Comparison of ENCODE assay signal across 18 cellular contexts in genomic region chr3:143037867-143038266, GRCh38. TPM values are rescaled to one million over a fixed set of nuclear protein-coding genes. Genes with fewer than 3 reads are reported as not detected.
DNase-seq lines count a peak whose midpoint lies in the region; ATAC-seq, FAIRE-seq and TF ChIP-seq lines count a peak whose summit lies in the region.
"Had no signal": no experiment of that assay in that cellular context is flagged by ENCODE, and none has a peak within 500 bp of the region (broad histone marks: within the 10 kb centered on the region; RNA-seq: fewer than 3 reads in every experiment).

No MANE protein-coding gene starts in this region.

- peaks cover 38 to 44% of the 10 kb centered on the region in 2 experiments for H3K36me3 ChIP-seq in HCT116 (ENCODE audit: control insufficient read depth in 1 of 2, insufficient read depth in 2 of 2, low read length in 2 of 2)

- intact Hi-C loops in HCT116 (cut with micrococcal nuclease), result no loop called here

- no peaks in the 10 kb centered on the region for H3K9me3 ChIP-seq in HCT116 (ENCODE audit: control insufficient read depth in 1 of 2, insufficient read depth in 1 of 2, low read depth in 1 of 2, low read length in 2 of 2)
- H3K9me3 ChIP-seq: left ventricle myocardium inferior had no signal

- H3K4me1 ChIP-seq in HCT116 (ENCODE audit: control insufficient read depth in 1 of 2, insufficient read depth in 2 of 2, low read length in 2 of 2), result no peaks in the 10 kb centered on the region

- peak; percentile 53; the same call in 1 of the 2 replicates for ATAC-seq in HCT116
- ATAC-seq: naive thymus-derived CD8-positive, alpha-beta T cell had no signal

- DNase-seq in HCT116 (ENCODE audit: low read depth, low spot score) (no peak), SK-MEL-5 (ENCODE audit: low read depth, low spot score) (peak; percentile 36), fibroblast of villous mesenchyme (ENCODE audit: low read depth) (no peak), HuH-7 (ENCODE audit: low spot score) (no peak), urothelium cell line (ENCODE audit: low spot score) (no peak), GM13976 (ENCODE audit: low spot score) (no peak)
- no peak for DNase-seq in activated CD4-positive, CD25-positive, alpha-beta regulatory T cell treated with anti-CD3 and anti-CD28 coated beads, Interleukin-2, amount 50 U/mL, for 72 hours
- DNase-seq: activated naive CD4-positive, alpha-beta T cell treated with anti-CD3 and anti-CD28 coated beads, Interleukin-2, amount 50 U/mL, for 16 hours; caudate nucleus; hypothalamus; left ventricle myocardium inferior; naive thymus-derived CD8-positive, alpha-beta T cell; NCI-H2227 treated with DMSO at 0.1 percent for 48 hours; substantia nigra had no signal

- H4K20me1 ChIP-seq in HCT116 (ENCODE audit: insufficient read depth), result peaks cover 14% of the 10 kb centered on the region

- H3K27ac ChIP-seq in C4-2B, result no peak overlapping the region
- H3K27ac ChIP-seq in HCT116 (ENCODE audit: low read depth, low read length), result no peak overlapping the region
- H3K27ac ChIP-seq: HL-60, left ventricle myocardium inferior had no signal

- BruUV-seq in HCT116 (replicated peaks; lab: Mats Ljungman, UMichigan), result no TSS peak

- FAIRE-seq in urothelium cell line (lab: Jason Lieb, UNC), result no peak
- FAIRE-seq: GM12892, GM19239 had no signal

- no peaks in the 10 kb centered on the region for H3K27me3 ChIP-seq in HCT116 (ENCODE audit: insufficient read depth, low read length)

- CTCF ChIA-PET in HCT116 (lab: Charles Lee), result interaction anchor here (1.3 kb wide), 1 partner anchor 24 kb away, joined by 3 read pairs; no protein-coding TSS in a partner anchor

- no peak for TF ChIP-seq RAD21 in HCT116 (IDR thresholded peaks at IDR 0.05; ENCODE audit: low read depth)

- TF ChIP-seq CTCF in C4-2B (conservative IDR thresholded peaks at IDR 0.05) (peak; percentile 41), HCT116 (IDR thresholded peaks at IDR 0.05 in 2 of 3, conservative IDR thresholded peaks at IDR 0.05 in 1 of 3; ENCODE audit: borderline replicate concordance in 1 of 3, insufficient read depth in 1 of 3, low read depth in 2 of 3, low read length in 2 of 3) (peak in 2 of 3 experiments; percentile 23 to 38; a peak in 2 of 6 replicates), fibroblast of villous mesenchyme (IDR thresholded peaks at IDR 0.05; ENCODE audit: insufficient read depth, low read depth, low read length) (peak; percentile 17), GM13976 (IDR thresholded peaks at IDR 0.05; ENCODE audit: borderline replicate concordance, control extremely low read depth, extremely low read depth, insufficient read depth, missing control alignments) (no peak)

- H3K9ac ChIP-seq in HCT116 (ENCODE audit: low read length), result no peak overlapping the region

- peaks cover 40% of the 10 kb centered on the region for H3K79me2 ChIP-seq in HCT116 (ENCODE audit: insufficient read depth, low read length)

- H2AFZ ChIP-seq in HCT116 (ENCODE audit: low read depth, low read length, poor library complexity, severe bottlenecking), result no peak overlapping the region

- H3K9me2 ChIP-seq in HCT116 (ENCODE audit: insufficient read depth), result no peaks in the 10 kb centered on the region

- RAD21 ChIA-PET in HCT116 (lab: Charles Lee; ENCODE audit: low non-redundant PET in 1 of 2, low total read pairs in 2 of 2, uncharacterized antibody in 2 of 2, unreplicated experiment in 2 of 2), result no interaction called here

- no peak for TF ChIP-seq POLR2A in HCT116 (IDR thresholded peaks at IDR 0.05; ENCODE audit: borderline replicate concordance, extremely low read depth, insufficient read depth, insufficient read length)

- in situ Hi-C loops in SK-MEL-5 (cut with HindIII; ENCODE audit: low pct_unique_long_range_greater_than_20kb, low sequenced_read_pairs), result no loop called here
- in situ Hi-C loops in GM13976 (cut with MboI; ENCODE audit: low sequenced_read_pairs, unreplicated experiment), result no loop called here

- H3K4me2 ChIP-seq in HCT116 (ENCODE audit: low read length), result no peak overlapping the region

- POLR2A ChIA-PET in HCT116 (lab: Charles Lee), result no interaction called here

- H3K4me3 ChIP-seq in HCT116 (replicated peaks in 1 of 2; ENCODE audit: low read depth in 1 of 2, low read length in 2 of 2), result no peak overlapping the region
- no peak overlapping the region for H3K4me3 ChIP-seq in fibroblast of villous mesenchyme (ENCODE audit: low read depth, low read length)
- H3K4me3 ChIP-seq: left ventricle myocardium inferior had no signal

TF ChIP-seq in HCT116, 20 proteins besides CTCF, POLR2A, EP300 and RAD21:
- no peak for TF ChIP-seq JUND (IDR thresholded peaks at IDR 0.05)
- TF ChIP-seq EGR1 (IDR thresholded peaks at IDR 0.05; ENCODE audit: low read depth), result no peak
- TF ChIP-seq, protein P1, sequence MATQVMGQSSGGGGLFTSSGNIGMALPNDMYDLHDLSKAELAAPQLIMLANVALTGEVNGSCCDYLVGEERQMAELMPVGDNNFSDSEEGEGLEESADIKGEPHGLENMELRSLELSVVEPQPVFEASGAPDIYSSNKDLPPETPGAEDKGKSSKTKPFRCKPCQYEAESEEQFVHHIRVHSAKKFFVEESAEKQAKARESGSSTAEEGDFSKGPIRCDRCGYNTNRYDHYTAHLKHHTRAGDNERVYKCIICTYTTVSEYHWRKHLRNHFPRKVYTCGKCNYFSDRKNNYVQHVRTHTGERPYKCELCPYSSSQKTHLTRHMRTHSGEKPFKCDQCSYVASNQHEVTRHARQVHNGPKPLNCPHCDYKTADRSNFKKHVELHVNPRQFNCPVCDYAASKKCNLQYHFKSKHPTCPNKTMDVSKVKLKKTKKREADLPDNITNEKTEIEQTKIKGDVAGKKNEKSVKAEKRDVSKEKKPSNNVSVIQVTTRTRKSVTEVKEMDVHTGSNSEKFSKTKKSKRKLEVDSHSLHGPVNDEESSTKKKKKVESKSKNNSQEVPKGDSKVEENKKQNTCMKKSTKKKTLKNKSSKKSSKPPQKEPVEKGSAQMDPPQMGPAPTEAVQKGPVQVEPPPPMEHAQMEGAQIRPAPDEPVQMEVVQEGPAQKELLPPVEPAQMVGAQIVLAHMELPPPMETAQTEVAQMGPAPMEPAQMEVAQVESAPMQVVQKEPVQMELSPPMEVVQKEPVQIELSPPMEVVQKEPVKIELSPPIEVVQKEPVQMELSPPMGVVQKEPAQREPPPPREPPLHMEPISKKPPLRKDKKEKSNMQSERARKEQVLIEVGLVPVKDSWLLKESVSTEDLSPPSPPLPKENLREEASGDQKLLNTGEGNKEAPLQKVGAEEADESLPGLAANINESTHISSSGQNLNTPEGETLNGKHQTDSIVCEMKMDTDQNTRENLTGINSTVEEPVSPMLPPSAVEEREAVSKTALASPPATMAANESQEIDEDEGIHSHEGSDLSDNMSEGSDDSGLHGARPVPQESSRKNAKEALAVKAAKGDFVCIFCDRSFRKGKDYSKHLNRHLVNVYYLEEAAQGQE (IDR thresholded peaks at IDR 0.05; ENCODE audit: low read depth), result no peak
- no peak for TF ChIP-seq ZNF274 (IDR thresholded peaks at IDR 0.05; ENCODE audit: low read depth, low read length)
- no peak for TF ChIP-seq EZH2phosphoT487 (IDR thresholded peaks at IDR 0.05; ENCODE audit: borderline replicate concordance)
- TF ChIP-seq EZH2 (IDR thresholded peaks at IDR 0.05), result no peak
- TF ChIP-seq, protein P2, sequence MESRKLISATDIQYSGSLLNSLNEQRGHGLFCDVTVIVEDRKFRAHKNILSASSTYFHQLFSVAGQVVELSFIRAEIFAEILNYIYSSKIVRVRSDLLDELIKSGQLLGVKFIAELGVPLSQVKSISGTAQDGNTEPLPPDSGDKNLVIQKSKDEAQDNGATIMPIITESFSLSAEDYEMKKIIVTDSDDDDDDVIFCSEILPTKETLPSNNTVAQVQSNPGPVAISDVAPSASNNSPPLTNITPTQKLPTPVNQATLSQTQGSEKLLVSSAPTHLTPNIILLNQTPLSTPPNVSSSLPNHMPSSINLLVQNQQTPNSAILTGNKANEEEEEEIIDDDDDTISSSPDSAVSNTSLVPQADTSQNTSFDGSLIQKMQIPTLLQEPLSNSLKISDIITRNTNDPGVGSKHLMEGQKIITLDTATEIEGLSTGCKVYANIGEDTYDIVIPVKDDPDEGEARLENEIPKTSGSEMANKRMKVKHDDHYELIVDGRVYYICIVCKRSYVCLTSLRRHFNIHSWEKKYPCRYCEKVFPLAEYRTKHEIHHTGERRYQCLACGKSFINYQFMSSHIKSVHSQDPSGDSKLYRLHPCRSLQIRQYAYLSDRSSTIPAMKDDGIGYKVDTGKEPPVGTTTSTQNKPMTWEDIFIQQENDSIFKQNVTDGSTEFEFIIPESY (IDR thresholded peaks at IDR 0.05; ENCODE audit: extremely low read depth, insufficient replicate concordance, low read length), result no peak
- TF ChIP-seq CBX3 (IDR thresholded peaks at IDR 0.05; ENCODE audit: low read depth), result no peak
- TF ChIP-seq TCF7L2 (IDR thresholded peaks at IDR 0.05; ENCODE audit: borderline replicate concordance, extremely low read depth, insufficient read depth, insufficient read length), result no peak
- TF ChIP-seq, protein P3, sequence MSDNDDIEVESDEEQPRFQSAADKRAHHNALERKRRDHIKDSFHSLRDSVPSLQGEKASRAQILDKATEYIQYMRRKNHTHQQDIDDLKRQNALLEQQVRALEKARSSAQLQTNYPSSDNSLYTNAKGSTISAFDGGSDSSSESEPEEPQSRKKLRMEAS (IDR thresholded peaks at IDR 0.05), result no peak
- no peak for TF ChIP-seq SRF (IDR thresholded peaks at IDR 0.05; ENCODE audit: low read depth)
- TF ChIP-seq ZFX (IDR thresholded peaks at IDR 0.05), result no peak
- TF ChIP-seq POLR2AphosphoS5 (IDR thresholded peaks at IDR 0.05; ENCODE audit: low read depth, low read length), result no peak
- TF ChIP-seq ELF1 (IDR thresholded peaks at IDR 0.05; ENCODE audit: borderline replicate concordance, low read depth), result no peak
- no peak for TF ChIP-seq CEBPB (IDR thresholded peaks at IDR 0.05; ENCODE audit: low read depth)
- no peak for TF ChIP-seq SIN3A (IDR thresholded peaks at IDR 0.05; ENCODE audit: low read depth)
- TF ChIP-seq, protein P4, sequence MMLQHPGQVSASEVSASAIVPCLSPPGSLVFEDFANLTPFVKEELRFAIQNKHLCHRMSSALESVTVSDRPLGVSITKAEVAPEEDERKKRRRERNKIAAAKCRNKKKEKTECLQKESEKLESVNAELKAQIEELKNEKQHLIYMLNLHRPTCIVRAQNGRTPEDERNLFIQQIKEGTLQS (IDR thresholded peaks at IDR 0.05), result no peak

RNA-seq across cellular contexts. Expression of gene U2SURP, which starts 36.5 kb away (rescaled TPM):
- total RNA-seq in HCT116 (2021; ENCODE audit: unreplicated experiment) (132 TPM), fibroblast of villous mesenchyme (76.0 and 86.4 TPM in 2 replicates)
- 36.4 and 42.2 TPM in 2 replicates for polyA plus RNA-seq in HCT116 (2012)
- 116 and 120 TPM in 2 replicates for total RNA-seq in SK-MEL-5 (2014; rRNA removed; shearing (Covaris generic))
- polyA plus RNA-seq in SK-MEL-5 (2015; cell fraction: cytosol; rRNA removed), result 45.6 and 66.1 TPM in 2 replicates
- polyA plus RNA-seq in SK-MEL-5 (2015; cell fraction: nucleus; rRNA removed), result 318 and 341 TPM in 2 replicates
